ENCODE assay signal across 22 cellular contexts in the genomic region with DNA sequence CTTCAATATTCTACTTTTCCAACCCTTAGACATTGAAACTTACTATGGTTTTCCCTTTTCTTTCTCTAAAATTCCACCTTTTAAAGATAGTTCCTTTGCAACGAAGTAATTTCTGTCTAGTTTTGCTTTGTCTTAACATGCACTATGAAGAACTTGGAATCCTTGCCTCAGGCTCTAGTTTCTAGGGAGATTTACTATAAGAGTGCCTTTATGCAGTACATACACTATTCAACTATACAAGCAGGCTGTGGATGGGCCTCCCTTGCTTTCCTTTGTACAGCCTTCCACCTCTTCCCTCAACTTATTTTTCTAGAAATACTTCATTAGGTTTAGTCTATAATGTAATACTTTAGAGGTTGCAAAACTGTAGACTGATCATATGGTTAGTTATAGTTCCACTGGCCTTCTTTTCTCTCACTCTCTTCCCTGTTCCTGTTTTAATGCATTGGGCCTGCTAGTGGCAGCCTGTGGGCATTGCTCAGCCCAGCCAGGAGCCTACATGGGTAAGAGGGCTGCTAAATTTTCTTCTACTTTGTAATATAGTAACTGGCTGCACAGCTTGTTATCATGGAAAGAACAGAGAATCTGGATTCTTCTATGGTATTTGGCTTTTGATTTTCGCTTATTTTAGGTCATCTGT.
"Had no signal": no experiment of that assay in that cellular context is flagged by ENCODE, and none has a peak within 500 bp of the region (broad histone marks: within the 10 kb centered on the region; RNA-seq: fewer than 3 reads in every experiment).

No MANE protein-coding gene starts in this region.

- H3K4me3 Mint-ChIP-seq: activated B cell treated with CpG ODN at 0.5 μM for 24 hours; activated T-cell treated with anti-CD3 and anti-CD28 coated beads, Interleukin-2, amount 50 U/mL, for 72 hours; nephron; stimulated activated effector memory CD8-positive, alpha-beta T cell treated with anti-CD3 and anti-CD28 coated beads, Interleukin-12 subunit alpha, Interleukin-12 subunit beta, amount 100 ng/mL, for 72 hours; stimulated activated naive CD8-positive, alpha-beta T cell treated with anti-CD3 and anti-CD28 coated beads, Interleukin-15, Interleukin-2, amounts not matched to agents 100 ng/mL and 50 ng/mL, for 24 hours had no signal

- H3K27me3 ChIP-seq: cardiac muscle cell, colonic mucosa, neutrophil, ovary, upper lobe of right lung had no signal

- H3K27ac Mint-ChIP-seq: activated B cell treated with CpG ODN at 0.5 μM for 24 hours; activated naive CD4-positive, alpha-beta T cell treated with anti-CD3 and anti-CD28 coated beads, Interleukin-2, amount 50 U/mL, for 72 hours; activated T-cell treated with anti-CD3 and anti-CD28 coated beads, Interleukin-2, amount 50 U/mL, for 72 hours; nephron; progenitor cell of endocrine pancreas; stimulated activated effector memory CD8-positive, alpha-beta T cell treated with anti-CD3 and anti-CD28 coated beads, Interleukin-12 subunit alpha, Interleukin-12 subunit beta, amount 100 ng/mL, for 72 hours; stimulated activated naive CD8-positive, alpha-beta T cell treated with anti-CD3 and anti-CD28 coated beads, Interleukin-15, Interleukin-2, amounts not matched to agents 100 ng/mL and 50 ng/mL, for 24 hours had no signal

- DNase-seq: activated B cell treated with CpG ODN at 0.5 μM for 24 hours; activated naive CD4-positive, alpha-beta T cell; activated T-cell treated with anti-CD3 and anti-CD28 coated beads for 4 hours; activated T-cell treated with anti-CD3 and anti-CD28 coated beads, Interleukin-2, amount 50 U/mL, for 72 hours; cerebellar nuclear complex; colonic mucosa; effector CD8-positive, alpha-beta T cell; left ventricle myocardium inferior; ovary; stimulated activated CD4-positive, alpha-beta T cell treated with anti-CD3 and anti-CD28 coated beads, Interleukin-4, amount 100 ng/mL, for 24 hours; T-helper 2 cell; upper lobe of right lung had no signal

- H3K4me3 ChIP-seq: cardiac muscle cell, colonic mucosa, left ventricle myocardium inferior, lung, ovary, skin epidermis, upper lobe of right lung had no signal

- H3K4me1 ChIP-seq: colonic mucosa, left ventricle myocardium inferior, upper lobe of right lung had no signal

- H3K9me3 Mint-ChIP-seq: nephron had no signal

- H3K4me1 Mint-ChIP-seq: activated B cell treated with CpG ODN at 0.5 μM for 24 hours; nephron; stimulated activated effector memory CD8-positive, alpha-beta T cell treated with anti-CD3 and anti-CD28 coated beads, Interleukin-12 subunit alpha, Interleukin-12 subunit beta, amount 100 ng/mL, for 72 hours had no signal

- H3K36me3 Mint-ChIP-seq: activated naive CD4-positive, alpha-beta T cell treated with anti-CD3 and anti-CD28 coated beads, Interleukin-2, amount 50 U/mL, for 72 hours; stimulated activated effector memory CD8-positive, alpha-beta T cell treated with anti-CD3 and anti-CD28 coated beads, Interleukin-12 subunit alpha, Interleukin-12 subunit beta, amount 100 ng/mL, for 72 hours had no signal

- ATAC-seq: activated naive CD4-positive, alpha-beta T cell treated with anti-CD3 and anti-CD28 coated beads, Interleukin-2, amount 50 U/mL, for 72 hours; activated T-cell treated with anti-CD3 and anti-CD28 coated beads, Interleukin-2, amount 50 U/mL, for 72 hours; sciatic nerve; stimulated activated effector memory CD8-positive, alpha-beta T cell treated with anti-CD3 and anti-CD28 coated beads, Interleukin-12 subunit alpha, Interleukin-12 subunit beta, amount 100 ng/mL, for 72 hours; upper lobe of right lung had no signal

- H3K9me3 ChIP-seq: colonic mucosa, neutrophil, ovary, upper lobe of right lung had no signal

- H3K27me3 Mint-ChIP-seq: activated B cell treated with CpG ODN at 0.5 μM for 24 hours; progenitor cell of endocrine pancreas; stimulated activated naive CD8-positive, alpha-beta T cell treated with anti-CD3 and anti-CD28 coated beads, Interleukin-15, Interleukin-2, amounts not matched to agents 100 ng/mL and 50 ng/mL, for 24 hours had no signal

- H3K27ac ChIP-seq: cardiac muscle cell, colonic mucosa, left ventricle myocardium inferior, neutrophil, ovary, skin epidermis, upper lobe of right lung had no signal
